ENCODE assay signal across 19 cellular contexts in the genomic region with DNA sequence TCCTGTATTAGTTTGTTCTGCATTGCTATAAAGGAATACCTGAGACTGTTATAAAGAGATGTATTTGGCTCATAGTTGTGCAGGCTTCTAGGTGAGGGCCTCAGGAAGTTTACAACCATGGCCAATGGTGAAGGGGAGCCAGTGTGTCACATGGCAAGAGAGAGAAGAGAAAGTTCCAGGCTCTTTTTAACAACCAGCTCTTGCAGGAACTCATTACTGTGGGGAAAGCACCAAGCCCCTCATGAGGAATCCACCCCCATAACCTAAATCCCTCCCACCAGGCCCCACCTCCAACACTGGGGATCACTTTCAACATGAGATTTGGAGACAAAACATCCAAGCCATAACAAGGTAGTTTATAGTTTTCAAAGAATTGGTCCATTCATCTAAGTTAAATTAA. TPM values are rescaled to one million over a fixed set of nuclear protein-coding genes. Genes with fewer than 3 reads are reported as not detected.
DNase-seq lines count a peak whose midpoint lies in the region; ATAC-seq, FAIRE-seq and TF ChIP-seq lines count a peak whose summit lies in the region.
"Had no signal": no experiment of that assay in that cellular context is flagged by ENCODE, and none has a peak within 500 bp of the region (broad histone marks: within the 10 kb centered on the region; RNA-seq: fewer than 3 reads in every experiment).

No MANE protein-coding gene starts in this region.

- CTCF ChIA-PET in K562 (lab: Yijun Ruan, JAX; ENCODE audit: low intra/inter-chr PET ratio) = no interaction called here

- H3K4me3 ChIP-seq in OCI-LY1 (ENCODE audit: low read depth, low read length, poor library complexity, severe bottlenecking) = peak overlapping the region; percentile 24
- H3K4me3 ChIP-seq in K562 = peak overlapping the region; percentile 13; the same call in 1 of the 2 replicates
- no peak overlapping the region for H3K4me3 ChIP-seq in neural progenitor cell
- no peak overlapping the region for H3K4me3 ChIP-seq in hepatocyte
- H3K4me3 ChIP-seq: SJSA1 had no signal

- peaks cover 3% of the 10 kb centered on the region; the same call in 1 of the 2 replicates for H3K9me3 ChIP-seq in OCI-LY1 (ENCODE audit: low read length)
- H3K9me3 ChIP-seq in K562 (replicated peaks; ENCODE audit: control insufficient read depth, insufficient read depth, low read depth, low read length) = no peaks in the 10 kb centered on the region
- H3K9me3 ChIP-seq in neural progenitor cell (ENCODE audit: low read depth) = no peaks in the 10 kb centered on the region
- H3K9me3 ChIP-seq in hepatocyte (ENCODE audit: low read depth) = no peaks in the 10 kb centered on the region
- H3K9me3 ChIP-seq: SJSA1, spleen, transverse colon had no signal

- H3K4me1 ChIP-seq in OCI-LY1 (ENCODE audit: insufficient read depth, low read length, severe bottlenecking) (peaks cover 15% of the 10 kb centered on the region), K562 (replicated peaks in 1 of 2; ENCODE audit: control insufficient read depth in 2 of 2, insufficient read depth in 2 of 2, low read length in 2 of 2) (peaks cover 5 to 9% of the 10 kb centered on the region in 2 experiments; a peak in 4 of 5 replicates), neural progenitor cell (peaks cover 6% of the 10 kb centered on the region), hepatocyte (ENCODE audit: insufficient read depth) (peaks cover 5% of the 10 kb centered on the region)

- H4K20me1 ChIP-seq in OCI-LY1 (ENCODE audit: insufficient read depth, low read length) (no peaks in the 10 kb centered on the region), K562 (replicated peaks; ENCODE audit: control insufficient read depth, insufficient read depth, low read length) (no peaks in the 10 kb centered on the region), neural progenitor cell (ENCODE audit: low read depth) (no peaks in the 10 kb centered on the region), hepatocyte (ENCODE audit: insufficient read depth, poor library complexity, severe bottlenecking) (no peaks in the 10 kb centered on the region)

- H2AFZ ChIP-seq in OCI-LY1 (ENCODE audit: low read length) (no peak overlapping the region), K562 (ENCODE audit: low read depth, low read length) (peak overlapping the region; percentile 35; the same call in 1 of the 2 replicates), neural progenitor cell (replicated peaks) (no peak overlapping the region), hepatocyte (no peak overlapping the region)

- H3K27me3 ChIP-seq in OCI-LY1 (ENCODE audit: insufficient read depth, low read length) = no peaks in the 10 kb centered on the region
- H3K27me3 ChIP-seq in K562 (ENCODE audit: control insufficient read depth in 2 of 2, insufficient read depth in 2 of 2, low read length in 2 of 2) = no peaks in the 10 kb centered on the region
- H3K27me3 ChIP-seq in neural progenitor cell = peaks cover 15% of the 10 kb centered on the region
- H3K27me3 ChIP-seq in hepatocyte = no peaks in the 10 kb centered on the region
- H3K27me3 ChIP-seq: SJSA1, spleen, transverse colon had no signal

- H3K9me1 ChIP-seq in K562 (ENCODE audit: control insufficient read depth, insufficient read depth, low read length) = no peaks in the 10 kb centered on the region

- H3K9me2 ChIP-seq in OCI-LY1 (ENCODE audit: low read depth, low read length) = no peaks in the 10 kb centered on the region
- H3K9me2 ChIP-seq in hepatocyte (replicated peaks; ENCODE audit: insufficient read depth) = no peaks in the 10 kb centered on the region

- H3K79me2 ChIP-seq in OCI-LY1 (ENCODE audit: insufficient read depth, low read length) (no peaks in the 10 kb centered on the region), K562 (ENCODE audit: control insufficient read depth, insufficient read depth, low read length) (peaks cover 5% of the 10 kb centered on the region; the same call in 1 of the 3 replicates), neural progenitor cell (ENCODE audit: low read depth) (no peaks in the 10 kb centered on the region), hepatocyte (no peaks in the 10 kb centered on the region)

- H3K4me2 ChIP-seq in OCI-LY1 (ENCODE audit: low read length) (peak overlapping the region; percentile 14), K562 (ENCODE audit: insufficient read depth, low read length) (peak overlapping the region; percentile 7; the same call in 1 of the 2 replicates), neural progenitor cell (no peak overlapping the region), hepatocyte (no peak overlapping the region)

- H3F3A ChIP-seq in OCI-LY1 (ENCODE audit: insufficient read depth, low read length) = no peaks in the 10 kb centered on the region
- peaks cover 14% of the 10 kb centered on the region for H3F3A ChIP-seq in neural progenitor cell (ENCODE audit: low read depth)

- H3K27me3 Mint-ChIP-seq in activated CD4-positive, alpha-beta T cell treated with anti-CD3 and anti-CD28 coated beads, Interleukin-2, amount 10 ng/mL, durations not matched to agents 24 days and 14 days = no peaks in the 10 kb centered on the region
- peaks cover 6% of the 10 kb centered on the region for H3K27me3 Mint-ChIP-seq in neural progenitor cell (ENCODE audit: insufficient read depth, low read depth)

- H3K27ac ChIP-seq in OCI-LY1 (ENCODE audit: low read depth, low read length, poor library complexity, severe bottlenecking) = no peak overlapping the region
- H3K27ac ChIP-seq in K562 (ENCODE audit: extremely low read depth, low read depth, low read length) = no peak overlapping the region
- H3K27ac ChIP-seq in neural progenitor cell = no peak overlapping the region
- no peak overlapping the region for H3K27ac ChIP-seq in hepatocyte
- H3K27ac ChIP-seq: SJSA1, transverse colon had no signal

- H3K9ac ChIP-seq in OCI-LY1 (ENCODE audit: low read length) (no peak overlapping the region; the same call in 1 of the 2 replicates), K562 (ENCODE audit: insufficient read depth in 1 of 2, low read depth in 2 of 2, low read length in 2 of 2) (no peak overlapping the region), neural progenitor cell (no peak overlapping the region)

- BruUV-seq in K562 (replicated peaks; lab: Mats Ljungman, UMichigan) = no TSS peak

- no peaks in the 10 kb centered on the region for H3K36me3 ChIP-seq in OCI-LY1 (ENCODE audit: insufficient read depth, low read length)
- no peaks in the 10 kb centered on the region for H3K36me3 ChIP-seq in K562 (ENCODE audit: control insufficient read depth, insufficient read depth, low read length)
- H3K36me3 ChIP-seq in neural progenitor cell = no peaks in the 10 kb centered on the region
- no peaks in the 10 kb centered on the region for H3K36me3 ChIP-seq in hepatocyte (replicated peaks; ENCODE audit: insufficient read depth, low read depth)
- H3K36me3 ChIP-seq: SJSA1, spleen, transverse colon had no signal

- peaks cover 9% of the 10 kb centered on the region for H3K36me3 Mint-ChIP-seq in activated CD4-positive, alpha-beta T cell treated with anti-CD3 and anti-CD28 coated beads, Interleukin-2, amount 10 ng/mL, durations not matched to agents 24 days and 14 days (ENCODE audit: low read depth)
- H3K36me3 Mint-ChIP-seq in neural progenitor cell = no peaks in the 10 kb centered on the region
- H3K36me3 Mint-ChIP-seq: CD14-positive monocyte had no signal

- peaks cover 21% of the 10 kb centered on the region for H3K4me1 Mint-ChIP-seq in activated CD4-positive, alpha-beta T cell treated with anti-CD3 and anti-CD28 coated beads, Interleukin-2, amount 10 ng/mL, durations not matched to agents 24 days and 14 days
- H3K4me1 Mint-ChIP-seq in neural progenitor cell = peaks cover 21% of the 10 kb centered on the region

- intact Hi-C loops in activated CD4-positive, alpha-beta T cell treated with anti-CD3 and anti-CD28 coated beads, Interleukin-2, amount 10 ng/mL, durations not matched to agents 24 days and 14 days (cut with micrococcal nuclease) = no loop called here
- intact Hi-C loops in K562 (cut with micrococcal nuclease) (no loop called here), posterior cingulate gyrus (cut with DNase I) (no loop called here)

- DNase-seq in activated CD4-positive, alpha-beta T cell treated with anti-CD3 and anti-CD28 coated beads, Interleukin-2, amount 10 ng/mL, durations not matched to agents 24 days and 14 days = no peak
- no peak for DNase-seq in activated CD4-positive, alpha-beta T cell treated with anti-CD3 and anti-CD28 coated beads, Interleukin-2, amount 50 U/mL, for 4 hours
- DNase-seq in K562 (ENCODE audit: extremely low read depth in 1 of 4, low spot score in 3 of 4) = no peak
- no peak for DNase-seq in neural progenitor cell (ENCODE audit: low spot score)
- no peak for DNase-seq in posterior cingulate gyrus
- DNase-seq in hepatocyte (ENCODE audit: low spot score) = no peak
- DNase-seq in HPDE6-E6E7 (ENCODE audit: extremely low spot score) = no peak
- DNase-seq: hippocampal formation, NCI-H1436, PC-3, spleen, transverse colon had no signal

- no peak for FAIRE-seq in K562 (lab: Jason Lieb, UNC)
- FAIRE-seq: A204.1, astrocyte, HTR-8/SVneo had no signal

- no peak for ATAC-seq in K562
- ATAC-seq: PC-3 had no signal

- POLR2A ChIA-PET in K562 (lab: Yijun Ruan, JAX) = interaction anchor here (0.6 kb wide), 1 partner anchor 1120 kb away, joined by 3 read pairs; no protein-coding TSS in a partner anchor

- no peak for TF ChIP-seq EP300 in K562 (IDR thresholded peaks at IDR 0.05; ENCODE audit: low read length)

- TF ChIP-seq CTCF in OCI-LY1 (IDR thresholded peaks at IDR 0.05; ENCODE audit: low read length) (no peak), K562 (IDR thresholded peaks at IDR 0.05 in 2 of 3, conservative IDR thresholded peaks at IDR 0.05 in 1 of 3; ENCODE audit: insufficient read depth in 2 of 3, low read depth in 1 of 3, low read length in 3 of 3) (no peak), neural progenitor cell (IDR thresholded peaks at IDR 0.05) (no peak), hepatocyte (IDR thresholded peaks at IDR 0.05; ENCODE audit: poor library complexity) (no peak)

- peak overlapping the region; percentile 85 for H3K27ac Mint-ChIP-seq in activated CD4-positive, alpha-beta T cell treated with anti-CD3 and anti-CD28 coated beads, Interleukin-2, amount 10 ng/mL, durations not matched to agents 24 days and 14 days
- peak overlapping the region; percentile 98 for H3K27ac Mint-ChIP-seq in neural progenitor cell

- TF ChIP-seq RAD21 in K562 (CRISPR knock-in tag; conservative IDR thresholded peaks at IDR 0.05 in 1 of 2, IDR thresholded peaks at IDR 0.05 in 1 of 2) = no peak

- in situ Hi-C loops in K562 (cut with MboI) = no loop called here

- H3K4me3 Mint-ChIP-seq in activated CD4-positive, alpha-beta T cell treated with anti-CD3 and anti-CD28 coated beads, Interleukin-2, amount 10 ng/mL, durations not matched to agents 24 days and 14 days = peak overlapping the region; percentile 83
- H3K4me3 Mint-ChIP-seq in neural progenitor cell = no peak overlapping the region

- TF ChIP-seq POLR2A in K562 (conservative IDR thresholded peaks at IDR 0.05) = no peak

- peaks cover 7% of the 10 kb centered on the region for H3K9me3 Mint-ChIP-seq in activated CD4-positive, alpha-beta T cell treated with anti-CD3 and anti-CD28 coated beads, Interleukin-2, amount 10 ng/mL, durations not matched to agents 24 days and 14 days
- H3K9me3 Mint-ChIP-seq in neural progenitor cell = peaks cover 4% of the 10 kb centered on the region

RNA-seq across cellular contexts. Expression of a gene that starts 5.0 kb away (rescaled TPM):
- 94.4 and 95.6 TPM in 2 replicates for total RNA-seq in activated CD4-positive, alpha-beta T cell treated with anti-CD3 and anti-CD28 coated beads, Interleukin-2, amount 10 ng/mL, durations not matched to agents 24 days and 14 days
- total RNA-seq in K562 (2011; cell fraction: chromatin; rRNA removed; ENCODE audit: low replicate concordance) = 74.7 and 79.0 TPM in 2 replicates
- 41.5 and 45.5 TPM in 2 replicates for total RNA-seq in K562 (2011; cell fraction: nucleolus; rRNA removed)
- 60.9 and 81.0 TPM in 2 replicates for total RNA-seq in K562 (2011; cell fraction: nucleoplasm; rRNA removed)
- total RNA-seq in K562 (2014; rRNA removed) (111 and 137 TPM in 2 replicates), K562 (2014; rRNA removed; fragmentation: Illumina TruSeq; extraction: Trizol) (95.0 and 113 TPM in 2 replicates), K562 (2015; rRNA removed; fragmentation: Illumina TruSeq; extraction: Trizol) (89.2 and 92.3 TPM in 2 replicates), K562 (2021) (86.4 and 93.8 TPM in 2 replicates), neural progenitor cell (ENCODE audit: low replicate concordance) (83.4 and 127 TPM in 2 replicates), hepatocyte (74.7 TPM in 2 replicates)
- polyA plus RNA-seq in K562 (2011; rRNA removed) (70.0 and 77.3 TPM in 2 replicates), K562 (2014; fragmentation: Illumina TruSeq; extraction: Trizol) (118 and 151 TPM in 2 replicates), K562 (2014; fragmentation: Nextera tagmentation; extraction: Ambion mirVana) (10 to 100 TPM; 55.0 to 66.3 TPM), K562 (2014; rRNA removed) (109 and 110 TPM in 2 replicates), hepatocyte (46.5 and 62.8 TPM in 2 replicates)
- polyA plus RNA-seq in K562 (2011; cell fraction: cytosol; rRNA removed) = 37.7 and 68.5 TPM in 2 replicates
- 50.0 and 63.0 TPM in 2 replicates for polyA plus RNA-seq in K562 (2011; cell fraction: nucleus; rRNA removed)
- 67.6 and 77.9 TPM in 2 replicates for polyA plus RNA-seq in K562 (2012)
- 36.0 and 44.0 TPM in 2 replicates for polyA minus RNA-seq in K562 (2011; rRNA and poly(A)+ RNA removed)
- 20.2 and 28.3 TPM in 2 replicates for polyA minus RNA-seq in K562 (2011; cell fraction: cytosol; rRNA and poly(A)+ RNA removed)
- polyA minus RNA-seq in K562 (2011; cell fraction: nucleus; rRNA and poly(A)+ RNA removed) = 30.8 and 52.4 TPM in 2 replicates

RNA-seq across cellular contexts. Expression of a gene that starts 34.5 kb away (rescaled TPM):
- total RNA-seq in activated CD4-positive, alpha-beta T cell treated with anti-CD3 and anti-CD28 coated beads, Interleukin-2, amount 10 ng/mL, durations not matched to agents 24 days and 14 days = 22.7 and 25.4 TPM in 2 replicates
- total RNA-seq in K562 (2011; cell fraction: chromatin; rRNA removed; ENCODE audit: low replicate concordance) = 51.3 and 57.9 TPM in 2 replicates
- 47.7 and 48.7 TPM in 2 replicates for total RNA-seq in K562 (2011; cell fraction: nucleolus; rRNA removed)
- 49.1 and 51.2 TPM in 2 replicates for total RNA-seq in K562 (2011; cell fraction: nucleoplasm; rRNA removed)
- total RNA-seq in K562 (2014; rRNA removed) (25.7 and 25.9 TPM in 2 replicates), K562 (2014; rRNA removed; fragmentation: Illumina TruSeq; extraction: Trizol) (12.9 and 15.2 TPM in 2 replicates), K562 (2015; rRNA removed; fragmentation: Illumina TruSeq; extraction: Trizol) (15.3 and 16.6 TPM in 2 replicates), K562 (2021) (23.7 and 25.8 TPM in 2 replicates), neural progenitor cell (ENCODE audit: low replicate concordance) (15.4 and 22.0 TPM in 2 replicates), hepatocyte (10.5 and 10.9 TPM in 2 replicates)
- polyA plus RNA-seq in K562 (2011; rRNA removed) (12.0 and 13.7 TPM in 2 replicates), K562 (2014; fragmentation: Illumina TruSeq; extraction: Trizol) (11.9 and 14.6 TPM in 2 replicates), K562 (2014; fragmentation: Nextera tagmentation; extraction: Ambion mirVana) (1 to 10 TPM; 2.9 TPM), K562 (2014; rRNA removed) (11.5 and 15.4 TPM in 2 replicates), hepatocyte (6.5 and 8.0 TPM in 2 replicates)
- 6.4 and 13.1 TPM in 2 replicates for polyA plus RNA-seq in K562 (2011; cell fraction: cytosol; rRNA removed)
- 14.2 and 17.2 TPM in 2 replicates for polyA plus RNA-seq in K562 (2011; cell fraction: nucleus; rRNA removed)
- 6.4 and 8.7 TPM in 2 replicates for polyA plus RNA-seq in K562 (2012)
- 20.7 and 23.2 TPM in 2 replicates for polyA minus RNA-seq in K562 (2011; rRNA and poly(A)+ RNA removed)
- 11.4 and 12.1 TPM in 2 replicates for polyA minus RNA-seq in K562 (2011; cell fraction: cytosol; rRNA and poly(A)+ RNA removed)
- 24.5 and 45.4 TPM in 2 replicates for polyA minus RNA-seq in K562 (2011; cell fraction: nucleus; rRNA and poly(A)+ RNA removed)

RNA-seq across cellular contexts. Expression of a gene that starts 37.1 kb away (rescaled TPM):
- total RNA-seq in activated CD4-positive, alpha-beta T cell treated with anti-CD3 and anti-CD28 coated beads, Interleukin-2, amount 10 ng/mL, durations not matched to agents 24 days and 14 days = not detected in 2 replicates
- 0.99 and 3.3 TPM in 2 replicates for total RNA-seq in K562 (2011; cell fraction: chromatin; rRNA removed; ENCODE audit: low replicate concordance)
- total RNA-seq in K562 (2011; cell fraction: nucleolus; rRNA removed) = 1.7 and 2.8 TPM in 2 replicates
- total RNA-seq in K562 (2011; cell fraction: nucleoplasm; rRNA removed) = 1.6 and 3.2 TPM in 2 replicates
- total RNA-seq in K562 (2014; rRNA removed) = 0.78 and 1.0 TPM in 2 replicates
- 0.87 and 1.1 TPM in 2 replicates for total RNA-seq in K562 (2014; rRNA removed; fragmentation: Illumina TruSeq; extraction: Trizol)
- total RNA-seq in K562 (2015; rRNA removed; fragmentation: Illumina TruSeq; extraction: Trizol) = 0.72 and 1.2 TPM in 2 replicates
- total RNA-seq in K562 (2021) = 0.89 and 2.2 TPM in 2 replicates
- polyA plus RNA-seq in K562 (2011; rRNA removed) = 1.0 and 1.2 TPM in 2 replicates
- 0.91 and 1.5 TPM in 2 replicates for polyA plus RNA-seq in K562 (2011; cell fraction: cytosol; rRNA removed)
- 4.1 and 9.0 TPM in 2 replicates for polyA plus RNA-seq in K562 (2011; cell fraction: nucleus; rRNA removed)
- polyA plus RNA-seq in K562 (2012) = 2.0 and 4.5 TPM in 2 replicates
- polyA plus RNA-seq in K562 (2014; fragmentation: Illumina TruSeq; extraction: Trizol) = 1.3 and 1.7 TPM in 2 replicates
- polyA plus RNA-seq in K562 (2014; fragmentation: Nextera tagmentation; extraction: Ambion mirVana) = 1 to 10 TPM in 1 of 2 experiments, under 1 TPM in 1; 0.87 to 2.0 TPM
- polyA plus RNA-seq in K562 (2014; rRNA removed) = 1.5 and 5.6 TPM in 2 replicates
- 0.48 and 0.84 TPM in 2 replicates for polyA minus RNA-seq in K562 (2011; rRNA and poly(A)+ RNA removed)
- 0.38 and 2.1 TPM in 2 replicates for polyA minus RNA-seq in K562 (2011; cell fraction: cytosol; rRNA and poly(A)+ RNA removed)
- 1.4 and 2.0 TPM in 2 replicates for polyA minus RNA-seq in K562 (2011; cell fraction: nucleus; rRNA and poly(A)+ RNA removed)
- 30.3 and 36.5 TPM in 2 replicates for total RNA-seq in neural progenitor cell (ENCODE audit: low replicate concordance)
- total RNA-seq in hepatocyte = 11.5 TPM in 2 replicates
- 33.1 and 38.8 TPM in 2 replicates for polyA plus RNA-seq in hepatocyte
- total RNA-seq: PC-3 had no signal
- polyA plus RNA-seq: CD14-positive monocyte had no signal

RNA-seq across cellular contexts. Expression of a gene that starts 45.2 kb away (rescaled TPM):
- total RNA-seq in activated CD4-positive, alpha-beta T cell treated with anti-CD3 and anti-CD28 coated beads, Interleukin-2, amount 10 ng/mL, durations not matched to agents 24 days and 14 days = 39.3 and 40.4 TPM in 2 replicates
- 19.0 and 54.2 TPM in 2 replicates for total RNA-seq in K562 (2011; cell fraction: chromatin; rRNA removed; ENCODE audit: low replicate concordance)
- 40.7 and 45.7 TPM in 2 replicates for total RNA-seq in K562 (2011; cell fraction: nucleolus; rRNA removed)
- 23.7 and 24.1 TPM in 2 replicates for total RNA-seq in K562 (2011; cell fraction: nucleoplasm; rRNA removed)
- total RNA-seq in K562 (2014; rRNA removed) = 9.3 and 9.4 TPM in 2 replicates
- total RNA-seq in K562 (2014; rRNA removed; fragmentation: Illumina TruSeq; extraction: Trizol) = 1.2 and 1.7 TPM in 2 replicates
- total RNA-seq in K562 (2015; rRNA removed; fragmentation: Illumina TruSeq; extraction: Trizol) = 6.7 and 7.1 TPM in 2 replicates
- 9.4 and 11.4 TPM in 2 replicates for total RNA-seq in K562 (2021)
- 7.0 and 8.6 TPM in 2 replicates for polyA plus RNA-seq in K562 (2011; rRNA removed)
- polyA plus RNA-seq in K562 (2011; cell fraction: cytosol; rRNA removed) = 8.3 and 15.3 TPM in 2 replicates
- 27.9 and 51.1 TPM in 2 replicates for polyA plus RNA-seq in K562 (2011; cell fraction: nucleus; rRNA removed)
- 6.1 and 10.9 TPM in 2 replicates for polyA plus RNA-seq in K562 (2012)
- 4.9 and 6.5 TPM in 2 replicates for polyA plus RNA-seq in K562 (2014; fragmentation: Illumina TruSeq; extraction: Trizol)
- polyA plus RNA-seq in K562 (2014; fragmentation: Nextera tagmentation; extraction: Ambion mirVana) = under 1 TPM; 0.14 to 0.22 TPM
- polyA plus RNA-seq in K562 (2014; rRNA removed) = 9.1 and 11.1 TPM in 2 replicates
- polyA minus RNA-seq in K562 (2011; rRNA and poly(A)+ RNA removed) = 4.5 and 9.7 TPM in 2 replicates
- 9.2 and 11.9 TPM in 2 replicates for polyA minus RNA-seq in K562 (2011; cell fraction: cytosol; rRNA and poly(A)+ RNA removed)
- polyA minus RNA-seq in K562 (2011; cell fraction: nucleus; rRNA and poly(A)+ RNA removed) = 23.2 and 24.4 TPM in 2 replicates
- total RNA-seq in neural progenitor cell (ENCODE audit: low replicate concordance) = 1.2 and 3.5 TPM in 2 replicates
- total RNA-seq in hepatocyte = 30.8 and 30.9 TPM in 2 replicates
- polyA plus RNA-seq in hepatocyte = 46.2 and 54.9 TPM in 2 replicates
- polyA plus RNA-seq: neural cell had no signal

Comparison
In these comparisons a context has a peak if more than half of its experiments do, and no peak if none do; other contexts are left out.
1. H3K4me2 ChIP-seq: peak in OCI-LY1 (single experiment) and K562 (single experiment); none in neural progenitor cell (single experiment) and hepatocyte (single experiment).
2. H3K4me3 ChIP-seq: peak in OCI-LY1 (single experiment) and K562 (single experiment); none in neural progenitor cell (single experiment) and hepatocyte (single experiment).